In genomic region chr9:83219924-83220438, GRCh38 we compare ENCODE assay signal across 8 cellular contexts.
A peak's percentile ranks its signal among the peaks of the same experiment; 100 is the strongest.
DNase-seq lines count a peak whose midpoint lies in the region; ATAC-seq lines count a peak whose summit lies in the region.

No MANE protein-coding gene starts in this region.

- H3K9me3 ChIP-seq in endocrine pancreas (ENCODE audit: control insufficient read depth, low read length) = no peaks in the 10 kb centered on the region

- DNase-seq in M059J (ENCODE audit: low read depth) (peak; percentile 7), naive B cell (no peak), ureter (ENCODE audit: low spot score) (no peak), T-helper 9 cell (no peak)

- no peak overlapping the region for H3K27ac Mint-ChIP-seq in naive B cell

- peaks cover under 1 to 13% (median 8%) of the 10 kb centered on the region in 7 donors for H3K9me3 Mint-ChIP-seq in naive B cell

- peak overlapping the region in 7 of 8 donors; percentile 43 to 93 (median 77) for H3K4me3 Mint-ChIP-seq in naive B cell

- H3K9ac ChIP-seq in endocrine pancreas (ENCODE audit: control insufficient read depth, insufficient read depth, low read length) = peak overlapping the region; percentile 60

- H3K36me3 Mint-ChIP-seq in naive B cell = peaks cover 0 to 14% of the 10 kb centered on the region in 2 donors

- peaks cover 5 to 14% (median 8%) of the 10 kb centered on the region in 3 donors for H3K4me1 Mint-ChIP-seq in naive B cell

- H3K36me3 ChIP-seq in ACC112 (ENCODE audit: insufficient read depth, low read length) = no peaks in the 10 kb centered on the region
- H3K36me3 ChIP-seq in endocrine pancreas (ENCODE audit: control insufficient read depth, insufficient read depth, low read length) = no peaks in the 10 kb centered on the region

- H3K79me2 ChIP-seq in ACC112 (ENCODE audit: control insufficient read depth, insufficient read depth, low read length, unreplicated experiment) = no peaks in the 10 kb centered on the region

- H3K4me1 ChIP-seq in ACC112 (ENCODE audit: control insufficient read depth, insufficient read depth, low read length, unreplicated experiment) (no peaks in the 10 kb centered on the region), endocrine pancreas (ENCODE audit: control insufficient read depth, insufficient read depth, low read length) (no peaks in the 10 kb centered on the region)

- H2AFZ ChIP-seq in ACC112 (ENCODE audit: low read length, unreplicated experiment) = no peak overlapping the region

- no peak for ATAC-seq in naive B cell (ENCODE audit: low read depth in 2 of 2)
- no peak for ATAC-seq in GM18907 (IDR thresholded peaks at IDR 0.05; ENCODE audit: unreplicated experiment)
- ATAC-seq in HG03342 (IDR thresholded peaks at IDR 0.05; ENCODE audit: unreplicated experiment) = no peak

- H3K4me3 ChIP-seq in ACC112 (ENCODE audit: low read depth, low read length) (peak overlapping the region; percentile 75), endocrine pancreas (ENCODE audit: control insufficient read depth, insufficient read depth, low read length) (peak overlapping the region; percentile 88)

- H3K27me3 ChIP-seq in ACC112 (ENCODE audit: insufficient read depth, low read length) (peaks cover 17% of the 10 kb centered on the region), endocrine pancreas (ENCODE audit: control insufficient read depth, insufficient read depth, low read length) (no peaks in the 10 kb centered on the region)

- H3K27me3 Mint-ChIP-seq in naive B cell = peaks cover 36 to 44% (median 38%) of the 10 kb centered on the region in 3 donors

- H3K27ac ChIP-seq in ACC112 (ENCODE audit: low read depth, low read length) = no peak overlapping the region
